19 cellular contexts compared by ENCODE assay signal in genomic region chr1:3430820-3431219, GRCh38. TPM values are rescaled to one million over a fixed set of nuclear protein-coding genes. Genes with fewer than 3 reads are reported as not detected.
DNase-seq lines count a peak whose midpoint lies in the region; ATAC-seq, FAIRE-seq and TF ChIP-seq lines count a peak whose summit lies in the region.
"Had no signal": no experiment of that assay in that cellular context is flagged by ENCODE, and none has a peak within 500 bp of the region (broad histone marks: within the 10 kb centered on the region; RNA-seq: fewer than 3 reads in every experiment).

No MANE protein-coding gene starts in this region.

- no peaks in the 10 kb centered on the region for H3K9me3 Mint-ChIP-seq in MCF 10A (ENCODE audit: unreplicated experiment)
- H3K9me3 Mint-ChIP-seq: CD8-positive, alpha-beta memory T cell; HFFc6; IgD-negative memory B cell had no signal

- TF ChIP-seq CTCF in left ventricle myocardium inferior (IDR thresholded peaks at IDR 0.05; ENCODE audit: borderline replicate concordance), result no peak
- no peak for TF ChIP-seq CTCF in K562 (IDR thresholded peaks at IDR 0.05 in 2 of 3, conservative IDR thresholded peaks at IDR 0.05 in 1 of 3; ENCODE audit: insufficient read depth in 2 of 3, low read depth in 1 of 3, low read length in 3 of 3)
- TF ChIP-seq CTCF in HepG2 (CRISPR knock-in tag; IDR thresholded peaks at IDR 0.05), result no peak
- no peak for TF ChIP-seq CTCF in MCF 10A (IDR thresholded peaks at IDR 0.05; ENCODE audit: unreplicated experiment)

- no peak overlapping the region for H3K4me3 ChIP-seq in right cardiac atrium (ENCODE audit: low read length)
- no peak overlapping the region for H3K4me3 ChIP-seq in left ventricle myocardium inferior
- no peak overlapping the region for H3K4me3 ChIP-seq in K562
- H3K4me3 ChIP-seq in HepG2 (replicated peaks in 1 of 3; ENCODE audit: insufficient read depth in 1 of 3, low read depth in 2 of 3, low read length in 3 of 3), result no peak overlapping the region
- H3K4me3 ChIP-seq: BLaER1 treated with 17β-estradiol and CSF1 and Interleukin-3, amounts not matched to agents 10 nM and 100 nM; HAP-1 had no signal

- no peak overlapping the region for H3K27ac Mint-ChIP-seq in MCF 10A (ENCODE audit: low read depth, unreplicated experiment)
- H3K27ac Mint-ChIP-seq: B cell; CD8-positive, alpha-beta memory T cell; HFFc6; IgD-negative memory B cell had no signal

- no peak for TF ChIP-seq POLR2A in K562 (conservative IDR thresholded peaks at IDR 0.05)
- no peak for TF ChIP-seq POLR2A in HepG2 (IDR thresholded peaks at IDR 0.05; ENCODE audit: insufficient read depth in 1 of 2, low read depth in 2 of 2, low read length in 2 of 2)

- ATAC-seq in right cardiac atrium (no peak), K562 (peak; percentile 11; the same call in 1 of the 3 replicates), HepG2 (peak; percentile 7; the same call in 1 of the 3 replicates), GM21576 (IDR thresholded peaks at IDR 0.05; ENCODE audit: unreplicated experiment) (no peak)

- H3K9ac ChIP-seq in K562 (ENCODE audit: insufficient read depth in 1 of 2, low read depth in 2 of 2, low read length in 2 of 2) (0 out of 4 replicates have a peak overlapping the region, but pooled peaks of 1 of the 2 experiments have one; percentile 31), HepG2 (ENCODE audit: insufficient read depth, low read depth, low read length) (no peak overlapping the region)
- H3K9ac ChIP-seq: BLaER1 treated with 17β-estradiol and CSF1 and Interleukin-3, amounts not matched to agents 10 nM and 100 nM had no signal

- FAIRE-seq in K562 (lab: Jason Lieb, UNC), result no peak
- no peak for FAIRE-seq in HepG2 (lab: Jason Lieb, UNC)
- FAIRE-seq: D721Med, HTR-8/SVneo had no signal

- H2AFZ ChIP-seq in K562 (ENCODE audit: low read depth, low read length) (no peak overlapping the region), HepG2 (ENCODE audit: low read length) (no peak overlapping the region)

- H3K79me2 ChIP-seq in K562 (ENCODE audit: control insufficient read depth, insufficient read depth, low read length) (no peaks in the 10 kb centered on the region), HepG2 (ENCODE audit: insufficient read depth, low read length) (no peaks in the 10 kb centered on the region)

- H3K4me2 ChIP-seq in K562 (ENCODE audit: insufficient read depth, low read length), result no peak overlapping the region
- H3K4me2 ChIP-seq in HepG2 (ENCODE audit: low read depth, low read length), result no peak overlapping the region
- H3K4me2 ChIP-seq: BLaER1 treated with 17β-estradiol and CSF1 and Interleukin-3, amounts not matched to agents 10 nM and 100 nM had no signal

- peak in 2 of 3 donors; percentile 42 to 43 for DNase-seq in right cardiac atrium
- no peak for DNase-seq in left ventricle myocardium inferior
- DNase-seq in K562 (ENCODE audit: extremely low read depth in 1 of 4, low spot score in 3 of 4), result no peak
- DNase-seq in HepG2 (ENCODE audit: low spot score), result no peak
- DNase-seq in MCF 10A (ENCODE audit: unreplicated experiment), result no peak
- DNase-seq in germinal center (ENCODE audit: low spot score), result no peak
- DNase-seq: COR-L47, DMS79, GF-D8, HFFc6, KG1 had no signal

- in situ Hi-C loops in K562 (cut with MboI), result no loop called here
- in situ Hi-C loops in HepG2 (cut with HindIII; ENCODE audit: extremely low pct_ligation_motif_present, low pct_unique_long_range_greater_than_20kb), result no loop called here

- intact Hi-C loops in right cardiac atrium (cut with DNase I) (no loop called here), left ventricle myocardium inferior (cut with micrococcal nuclease) (no loop called here), K562 (cut with micrococcal nuclease) (no loop called here), HepG2 (cut with micrococcal nuclease; ENCODE audit: unreplicated experiment) (no loop called here), MCF 10A (cut with micrococcal nuclease) (no loop called here)

- peaks cover 18% of the 10 kb centered on the region for H4K20me1 ChIP-seq in K562 (replicated peaks; ENCODE audit: control insufficient read depth, insufficient read depth, low read length)
- H4K20me1 ChIP-seq in HepG2 (ENCODE audit: insufficient read depth, low read length), result no peaks in the 10 kb centered on the region

- H3K27me3 Mint-ChIP-seq in MCF 10A (ENCODE audit: insufficient read depth, unreplicated experiment), result peaks cover 27% of the 10 kb centered on the region
- H3K27me3 Mint-ChIP-seq: B cell; CD8-positive, alpha-beta memory T cell had no signal

- H3K4me1 Mint-ChIP-seq in MCF 10A (ENCODE audit: insufficient read depth, unreplicated experiment), result no peaks in the 10 kb centered on the region
- H3K4me1 Mint-ChIP-seq: B cell; CD8-positive, alpha-beta memory T cell had no signal

- BruUV-seq in K562 (replicated peaks; lab: Mats Ljungman, UMichigan) (no TSS peak), HepG2 (replicated peaks; lab: Mats Ljungman, UMichigan) (no TSS peak), MCF 10A (replicated peaks; lab: Mats Ljungman, UMichigan) (no TSS peak)

- peaks cover 3% of the 10 kb centered on the region for H3K9me1 ChIP-seq in K562 (ENCODE audit: control insufficient read depth, insufficient read depth, low read length)

- no peak for TF ChIP-seq EP300 in K562 (IDR thresholded peaks at IDR 0.05; ENCODE audit: low read length)
- no peak for TF ChIP-seq EP300 in HepG2 (IDR thresholded peaks at IDR 0.05; ENCODE audit: low read depth in 2 of 2, low read length in 2 of 2)
- no peak for TF ChIP-seq EP300 in HepG2 (CRISPR knock-in tag; IDR thresholded peaks at IDR 0.05; ENCODE audit: borderline replicate concordance)

- no peak overlapping the region for H3K4me3 Mint-ChIP-seq in MCF 10A (ENCODE audit: unreplicated experiment)
- H3K4me3 Mint-ChIP-seq: B cell; CD8-positive, alpha-beta memory T cell; HFFc6; IgD-negative memory B cell had no signal

- H3K36me3 Mint-ChIP-seq in MCF 10A (ENCODE audit: insufficient read depth, unreplicated experiment), result no peaks in the 10 kb centered on the region
- H3K36me3 Mint-ChIP-seq: CD8-positive, alpha-beta memory T cell; IgD-negative memory B cell had no signal

- no peaks in the 10 kb centered on the region for H3K27me3 ChIP-seq in right cardiac atrium (ENCODE audit: control insufficient read depth, insufficient read depth)
- peaks cover 20% of the 10 kb centered on the region for H3K27me3 ChIP-seq in left ventricle myocardium inferior (ENCODE audit: low read depth)
- peaks cover 30 to 94% of the 10 kb centered on the region in 2 experiments; a peak in 4 of 5 replicates for H3K27me3 ChIP-seq in K562 (ENCODE audit: control insufficient read depth in 2 of 2, insufficient read depth in 2 of 2, low read length in 2 of 2)
- peaks cover 7 to 26% of the 10 kb centered on the region in 2 experiments; a peak in 4 of 5 replicates for H3K27me3 ChIP-seq in HepG2 (ENCODE audit: control insufficient read depth in 1 of 2, insufficient read depth in 2 of 2, low read length in 2 of 2)

- TF ChIP-seq RAD21 in K562 (CRISPR knock-in tag; conservative IDR thresholded peaks at IDR 0.05 in 1 of 2, IDR thresholded peaks at IDR 0.05 in 1 of 2) (no peak), HepG2 (CRISPR knock-in tag; IDR thresholded peaks at IDR 0.05) (no peak)

- H3K36me3 ChIP-seq in left ventricle myocardium inferior, result peaks cover 17% of the 10 kb centered on the region
- H3K36me3 ChIP-seq in K562 (ENCODE audit: control insufficient read depth, insufficient read depth, low read length), result no peaks in the 10 kb centered on the region
- H3K36me3 ChIP-seq in HepG2 (replicated peaks in 1 of 2; ENCODE audit: control insufficient read depth in 1 of 2, insufficient read depth in 2 of 2, low read length in 2 of 2), result no peaks in the 10 kb centered on the region
- H3K36me3 ChIP-seq: BLaER1 treated with 17β-estradiol and CSF1 and Interleukin-3, amounts not matched to agents 10 nM and 100 nM; HAP-1 had no signal

- H3K4me1 ChIP-seq in right cardiac atrium (ENCODE audit: control insufficient read depth, insufficient read depth, low read length), result no peaks in the 10 kb centered on the region
- no peaks in the 10 kb centered on the region for H3K4me1 ChIP-seq in left ventricle myocardium inferior
- H3K4me1 ChIP-seq in K562 (replicated peaks in 1 of 2; ENCODE audit: control insufficient read depth in 2 of 2, insufficient read depth in 2 of 2, low read length in 2 of 2), result peaks cover 0 to 10% of the 10 kb centered on the region in 2 experiments; a peak in 2 of 5 replicates
- H3K4me1 ChIP-seq in HepG2 (ENCODE audit: insufficient read depth, low read length), result peaks cover 9% of the 10 kb centered on the region; the same call in 1 of the 2 replicates
- H3K4me1 ChIP-seq: BLaER1 treated with 17β-estradiol and CSF1 and Interleukin-3, amounts not matched to agents 10 nM and 100 nM; HAP-1 had no signal

- POLR2A ChIA-PET in K562 (lab: Yijun Ruan, JAX), result interaction anchor here (0.7 to 1.2 kb wide), 3 partner anchors 8 to 12 kb away, joined by 3 to 4 read pairs (median 3); no protein-coding TSS in a partner anchor
- POLR2A ChIA-PET in HepG2 (lab: Yijun Ruan, JAX), result no interaction called here
- POLR2A ChIA-PET in MCF 10A (lab: Yijun Ruan, JAX), result no interaction called here

- H3K27ac ChIP-seq in right cardiac atrium (ENCODE audit: low read length) (no peak overlapping the region), left ventricle myocardium inferior (replicated peaks) (no peak overlapping the region), K562 (ENCODE audit: extremely low read depth, low read depth, low read length) (no peak overlapping the region), HepG2 (ENCODE audit: extremely low read length, insufficient read depth, low read length) (no peak overlapping the region)
- H3K27ac ChIP-seq: BLaER1 treated with 17β-estradiol and CSF1 and Interleukin-3, amounts not matched to agents 10 nM and 100 nM had no signal

- CTCF ChIA-PET in K562 (lab: Yijun Ruan, JAX; ENCODE audit: low intra/inter-chr PET ratio), result no interaction called here
- CTCF ChIA-PET in HepG2 (lab: Yijun Ruan, JAX; ENCODE audit: low intra/inter-chr PET ratio, low total read pairs), result no interaction called here
- CTCF ChIA-PET in MCF 10A (lab: Yijun Ruan, JAX), result interaction anchor here (2.0 kb wide), 1 partner anchor 22 kb away, joined by 5 read pairs; no protein-coding TSS in a partner anchor

- H3K9me3 ChIP-seq in right cardiac atrium (ENCODE audit: control insufficient read depth, low read length) (no peaks in the 10 kb centered on the region), left ventricle myocardium inferior (replicated peaks) (no peaks in the 10 kb centered on the region), K562 (replicated peaks; ENCODE audit: control insufficient read depth, insufficient read depth, low read depth, low read length) (no peaks in the 10 kb centered on the region), HepG2 (ENCODE audit: low read length) (no peaks in the 10 kb centered on the region)
- H3K9me3 ChIP-seq: BLaER1 treated with 17β-estradiol and CSF1 and Interleukin-3, amounts not matched to agents 10 nM and 100 nM; HAP-1 had no signal

- 83% methylated on average over 22 of the region's 22 CpGs for WGBS in right cardiac atrium
- 6% methylated on average over 21 of the region's 22 CpGs for WGBS in K562 (ENCODE audit: insufficient coverage, low coverage, missing lambda C conversion rate)
- 78% methylated on average over 12 of the region's 22 CpGs for WGBS in HepG2 (ENCODE audit: low lambda C conversion rate)

RNA-seq across cellular contexts. Expression of gene ARHGEF16, which starts 23.6 kb away (rescaled TPM):
- total RNA-seq in right cardiac atrium (1 to 10 TPM in 3 of 4 donors, under 1 TPM in 1; 0.28 to 2.5 (median 1.8) TPM), left ventricle myocardium inferior (0.52 TPM), K562 (2014; rRNA removed) (0.45 and 0.94 TPM in 2 replicates), K562 (2014; rRNA removed; fragmentation: Illumina TruSeq; extraction: Trizol) (0.06 and 0.15 TPM in 2 replicates), K562 (2015; rRNA removed; fragmentation: Illumina TruSeq; extraction: Trizol) (0.11 and 0.25 TPM in 2 replicates), K562 (2021) (0.98 and 1.2 TPM in 2 replicates), HepG2 (2016; rRNA removed; fragmentation: Illumina TruSeq; extraction: Trizol) (15.9 and 20.3 TPM in 2 replicates), MCF 10A (2022) (8.6 and 8.8 TPM in 2 replicates)
- polyA plus RNA-seq in right cardiac atrium (1.4 TPM), K562 (2011; rRNA removed) (0.78 and 0.93 TPM in 2 replicates), K562 (2014; fragmentation: Illumina TruSeq; extraction: Trizol) (0.49 and 0.66 TPM in 2 replicates), K562 (2014; fragmentation: Nextera tagmentation; extraction: Ambion mirVana) (not detected), K562 (2014; rRNA removed) (0.78 and 1.2 TPM in 2 replicates), HepG2 (2011; rRNA removed) (39.9 and 59.7 TPM in 2 replicates)
- total RNA-seq in K562 (2011; cell fraction: chromatin; rRNA removed; ENCODE audit: low replicate concordance), result 1.6 and 7.5 TPM in 2 replicates
- total RNA-seq in K562 (2011; cell fraction: nucleolus; rRNA removed), result 3.9 and 5.7 TPM in 2 replicates
- total RNA-seq in K562 (2011; cell fraction: nucleoplasm; rRNA removed), result 2.1 and 3.2 TPM in 2 replicates
- polyA plus RNA-seq in K562 (2011; cell fraction: cytosol; rRNA removed), result 0.49 and 1.9 TPM in 2 replicates
- polyA plus RNA-seq in K562 (2011; cell fraction: nucleus; rRNA removed), result 2.9 and 7.4 TPM in 2 replicates
- 0.49 and 2.9 TPM in 2 replicates for polyA plus RNA-seq in K562 (2012)
- 1.3 and 3.0 TPM in 2 replicates for polyA minus RNA-seq in K562 (2011; rRNA and poly(A)+ RNA removed)
- 0.91 and 1.5 TPM in 2 replicates for polyA minus RNA-seq in K562 (2011; cell fraction: cytosol; rRNA and poly(A)+ RNA removed)
- polyA minus RNA-seq in K562 (2011; cell fraction: nucleus; rRNA and poly(A)+ RNA removed), result 2.4 and 4.6 TPM in 2 replicates
- total RNA-seq in HepG2 (2016; cell fraction: cytosol; rRNA removed; fragmentation: Illumina TruSeq; extraction: Trizol; ENCODE audit: low read depth), result 6.0 and 6.6 TPM in 2 replicates
- total RNA-seq in HepG2 (2016; cell fraction: insoluble cytoplasmic fraction; rRNA removed; fragmentation: Illumina TruSeq; extraction: Trizol), result 14.5 and 24.2 TPM in 2 replicates
- total RNA-seq in HepG2 (2016; cell fraction: membrane; rRNA removed; fragmentation: Illumina TruSeq; extraction: Trizol), result 7.4 and 7.6 TPM in 2 replicates
- 21.4 and 22.0 TPM in 2 replicates for total RNA-seq in HepG2 (2016; cell fraction: nucleus; rRNA removed; fragmentation: Illumina TruSeq; extraction: Trizol)
- polyA plus RNA-seq in HepG2 (2011; cell fraction: cytosol; rRNA removed), result 23.3 and 35.8 TPM in 2 replicates
- polyA plus RNA-seq in HepG2 (2011; cell fraction: nucleus; rRNA removed), result 382 and 454 TPM in 2 replicates
- polyA plus RNA-seq in HepG2 (2012), result 19.7 and 28.0 TPM in 2 replicates
- 2.5 and 2.8 TPM in 2 replicates for polyA plus RNA-seq in HepG2 (2016; cell fraction: cytosol; fragmentation: Illumina TruSeq; extraction: Trizol; ENCODE audit: low read depth)
- polyA plus RNA-seq in HepG2 (2016; cell fraction: insoluble cytoplasmic fraction; fragmentation: Illumina TruSeq; extraction: Trizol; ENCODE audit: low read depth), result 12.5 and 17.8 TPM in 2 replicates
- polyA plus RNA-seq in HepG2 (2016; cell fraction: membrane; fragmentation: Illumina TruSeq; extraction: Trizol; ENCODE audit: low read depth), result 4.2 and 4.8 TPM in 2 replicates
- polyA plus RNA-seq in HepG2 (2016; cell fraction: nucleus; fragmentation: Illumina TruSeq; extraction: Trizol; ENCODE audit: insufficient read depth, low read depth), result 58.7 and 59.2 TPM in 2 replicates
- polyA minus RNA-seq in HepG2 (2011; rRNA and poly(A)+ RNA removed; ENCODE audit: low replicate concordance), result 30.5 and 69.1 TPM in 2 replicates
- 13.4 and 17.4 TPM in 2 replicates for polyA minus RNA-seq in HepG2 (2011; cell fraction: cytosol; rRNA and poly(A)+ RNA removed)
- 38.4 and 41.6 TPM in 2 replicates for polyA minus RNA-seq in HepG2 (2011; cell fraction: nucleus; rRNA and poly(A)+ RNA removed)
- total RNA-seq: CD8-positive, alpha-beta memory T cell had no signal
- polyA plus RNA-seq: IgD-negative memory B cell had no signal

Comparison
In these comparisons a context has a peak if more than half of its experiments do, and no peak if none do; other contexts are left out.
1. DNase-seq: peak in right cardiac atrium (2 of 3); none in left ventricle myocardium inferior (single experiment), K562 (0 of 4), HepG2 (single experiment), MCF 10A (single experiment) and germinal center (single experiment).
2. ATAC-seq: peak in K562 (single experiment) and HepG2 (single experiment); none in right cardiac atrium (0 of 2) and GM21576 (single experiment).